Comparison of ENCODE assay signal across 10 cellular contexts in the genomic region with DNA sequence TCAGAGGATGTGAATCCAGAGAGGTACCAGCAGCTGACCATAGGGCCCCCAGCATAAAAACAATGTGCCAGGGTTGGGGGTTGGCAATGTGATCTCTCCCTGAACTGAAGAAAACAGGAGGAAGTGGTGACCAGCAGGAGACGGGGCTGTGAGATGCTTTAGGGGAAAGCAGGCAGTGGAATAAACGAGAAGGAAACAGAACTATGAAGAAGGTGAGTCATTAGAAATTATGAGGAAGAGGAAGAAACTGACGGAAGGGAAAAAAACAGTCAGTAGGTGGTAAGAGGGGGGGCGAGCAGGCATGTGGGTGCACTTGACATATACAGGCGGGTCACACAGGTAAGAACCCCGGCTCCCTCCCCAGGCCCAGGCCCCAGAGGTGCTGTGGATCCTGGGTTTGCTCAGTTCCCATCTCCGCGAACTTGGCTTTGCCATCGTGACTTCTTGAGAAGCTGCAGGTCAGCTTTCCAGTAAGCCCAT. TPM values are rescaled to one million over a fixed set of nuclear protein-coding genes. Genes with fewer than 3 reads are reported as not detected.
A peak's percentile ranks its signal among the peaks of the same experiment; 100 is the strongest.
DNase-seq lines count a peak whose midpoint lies in the region; ATAC-seq and TF ChIP-seq lines count a peak whose summit lies in the region.
"Had no signal": no experiment of that assay in that cellular context is flagged by ENCODE, and none has a peak within 500 bp of the region (broad histone marks: within the 10 kb centered on the region; RNA-seq: fewer than 3 reads in every experiment).

No MANE protein-coding gene starts in this region.

- H3K27ac ChIP-seq in HL-60 (replicated peaks): peak overlapping the region; percentile 93
- H3K27ac ChIP-seq in neuronal stem cell (replicated peaks; ENCODE audit: low read length): no peak overlapping the region

- peak overlapping the region; percentile 50 for H3K27ac Mint-ChIP-seq in activated CD4-positive, alpha-beta T cell treated with anti-CD3 and anti-CD28 coated beads, Interleukin-2, amount 10 ng/mL, durations not matched to agents 24 days and 14 days

- H3K9me3 ChIP-seq in neuronal stem cell (replicated peaks in 1 of 2; ENCODE audit: control insufficient read depth in 2 of 2, insufficient read depth in 1 of 2, low read depth in 1 of 2, low read length in 2 of 2): peaks cover 0 to 2% of the 10 kb centered on the region in 2 donors

- peaks cover 19% of the 10 kb centered on the region for H3K36me3 Mint-ChIP-seq in activated CD4-positive, alpha-beta T cell treated with anti-CD3 and anti-CD28 coated beads, Interleukin-2, amount 10 ng/mL, durations not matched to agents 24 days and 14 days (ENCODE audit: low read depth)

- peak overlapping the region; percentile 4 for H3K4me3 Mint-ChIP-seq in activated CD4-positive, alpha-beta T cell treated with anti-CD3 and anti-CD28 coated beads, Interleukin-2, amount 10 ng/mL, durations not matched to agents 24 days and 14 days

- H3K27me3 ChIP-seq in HL-60 (ENCODE audit: insufficient read depth, poor library complexity, severe bottlenecking): no peaks in the 10 kb centered on the region
- H3K27me3 ChIP-seq in neuronal stem cell (ENCODE audit: control insufficient read depth in 3 of 3, insufficient read depth in 3 of 3, low read depth in 1 of 3, low read length in 3 of 3): peaks cover 0 to 10% (median 0%) of the 10 kb centered on the region in 3 experiments

- no peaks in the 10 kb centered on the region for H3K4me1 ChIP-seq in neuronal stem cell (ENCODE audit: control insufficient read depth in 2 of 2, insufficient read depth in 1 of 2, low read depth in 1 of 2, low read length in 2 of 2)

- no peak overlapping the region for H4K91ac ChIP-seq in neuronal stem cell (ENCODE audit: low read depth, low read length, poor library complexity)

- no peak overlapping the region for H3K4me3 ChIP-seq in HL-60 (replicated peaks; ENCODE audit: insufficient read depth, low read length)
- no peak overlapping the region for H3K4me3 ChIP-seq in lower leg skin (ENCODE audit: low read depth, poor library complexity, severe bottlenecking)
- no peak overlapping the region for H3K4me3 ChIP-seq in neuronal stem cell (ENCODE audit: low read length in 2 of 2)

- no peak overlapping the region for H3K18ac ChIP-seq in neuronal stem cell (ENCODE audit: low read length)

- TF ChIP-seq CTCF in HL-60 (IDR thresholded peaks at IDR 0.05; ENCODE audit: insufficient read depth, low read length) (no peak), lower leg skin (IDR thresholded peaks at IDR 0.05) (no peak), GM20000 (IDR thresholded peaks at IDR 0.05; ENCODE audit: extremely low read depth, missing control alignments) (no peak)

- no peak overlapping the region for H2AK5ac ChIP-seq in neuronal stem cell (ENCODE audit: low read depth, low read length)

- H3K36me3 ChIP-seq in neuronal stem cell (replicated peaks in 1 of 2; ENCODE audit: control insufficient read depth in 2 of 2, insufficient read depth in 2 of 2, low read length in 2 of 2): no peaks in the 10 kb centered on the region

- H2AFZ ChIP-seq in neuronal stem cell (ENCODE audit: low read length): no peak overlapping the region

- 55 to 58% methylated on average over 9 of the region's 9 CpGs for WGBS in lower leg skin, 2 donors
- no CpG with 5 or more reads among the region's 9 CpGs for WGBS in neuronal stem cell (ENCODE audit: extremely low coverage in 2 of 2, insufficient read length in 2 of 2, insufficient replicate concordance in 1 of 2), 2 donors

- no peak overlapping the region for H3K23ac ChIP-seq in neuronal stem cell (ENCODE audit: low read depth, low read length, poor library complexity)

- H3K9ac ChIP-seq in neuronal stem cell (ENCODE audit: low read depth, low read length, poor library complexity): no peak overlapping the region

- no peak overlapping the region for H2BK120ac ChIP-seq in neuronal stem cell (ENCODE audit: low read depth, low read length)

- H2BK15ac ChIP-seq in neuronal stem cell (ENCODE audit: low read length): no peak overlapping the region

- intact Hi-C loops in activated CD4-positive, alpha-beta T cell treated with anti-CD3 and anti-CD28 coated beads, Interleukin-2, amount 10 ng/mL, durations not matched to agents 24 days and 14 days (cut with micrococcal nuclease): loop anchor here (1.0 to 5.0 kb wide), 2 partner anchors 13 to 56 kb away; no protein-coding TSS in a partner anchor
- intact Hi-C loops in Right ventricle myocardium inferior (cut with DNase I) (no loop called here), lower leg skin (cut with DNase I; ENCODE audit: low total_unique reads) (no loop called here)

- no peak overlapping the region for H2BK5ac ChIP-seq in neuronal stem cell (ENCODE audit: low read length)

- DNase-seq in HL-60 (ENCODE audit: low read depth in 1 of 2, low spot score in 1 of 2) (peak; percentile 72 to 78), Right ventricle myocardium inferior (ENCODE audit: missing footprints) (peak; percentile 74), lower leg skin (ENCODE audit: low spot score in 2 of 2) (no peak), GM20000 (ENCODE audit: low spot score) (no peak), neuronal stem cell (ENCODE audit: low spot score) (no peak)
- no peak for DNase-seq in activated CD4-positive, alpha-beta T cell treated with anti-CD3 and anti-CD28 coated beads, Interleukin-2, amount 10 ng/mL, durations not matched to agents 24 days and 14 days
- DNase-seq in stimulated activated CD4-positive, alpha-beta T cell treated with anti-CD3 and anti-CD28 coated beads, Interleukin-12 subunit alpha, Interleukin-12 subunit beta, amount 100 ng/mL, for 48 hours (ENCODE audit: low read depth in 2 of 3, low spot score in 1 of 3): peak in 2 of 3 donors; percentile 27 to 36
- DNase-seq: DMS79, NCI-H2081 had no signal

- peak; percentile 26 for ATAC-seq in Right ventricle myocardium inferior
- no peak for ATAC-seq in HG02642 (IDR thresholded peaks at IDR 0.05; ENCODE audit: poor library complexity, unreplicated experiment)

- peaks cover 2% of the 10 kb centered on the region for H3K27me3 Mint-ChIP-seq in activated CD4-positive, alpha-beta T cell treated with anti-CD3 and anti-CD28 coated beads, Interleukin-2, amount 10 ng/mL, durations not matched to agents 24 days and 14 days

- no peak overlapping the region for H3K14ac ChIP-seq in neuronal stem cell (ENCODE audit: low read length)

- peaks cover 20% of the 10 kb centered on the region for H3K4me1 Mint-ChIP-seq in activated CD4-positive, alpha-beta T cell treated with anti-CD3 and anti-CD28 coated beads, Interleukin-2, amount 10 ng/mL, durations not matched to agents 24 days and 14 days

- H3K4ac ChIP-seq in neuronal stem cell (ENCODE audit: low read length): no peak overlapping the region

- H3K9me3 Mint-ChIP-seq in activated CD4-positive, alpha-beta T cell treated with anti-CD3 and anti-CD28 coated beads, Interleukin-2, amount 10 ng/mL, durations not matched to agents 24 days and 14 days: peaks cover 22% of the 10 kb centered on the region

- no peak overlapping the region for H2BK12ac ChIP-seq in neuronal stem cell (ENCODE audit: low read length)

- no peaks in the 10 kb centered on the region for H3K79me1 ChIP-seq in neuronal stem cell (ENCODE audit: low read depth, low read length)

- no peak overlapping the region for H4K8ac ChIP-seq in neuronal stem cell (ENCODE audit: low read depth, low read length)

- no peak overlapping the region for H3K4me2 ChIP-seq in neuronal stem cell (ENCODE audit: insufficient read depth, low read length, poor library complexity, severe bottlenecking)

- no peak for TF ChIP-seq POLR2A in lower leg skin (IDR thresholded peaks at IDR 0.05)

RNA-seq across cellular contexts. Expression of a gene that starts 42.2 kb away (rescaled TPM):
- total RNA-seq in activated CD4-positive, alpha-beta T cell treated with anti-CD3 and anti-CD28 coated beads, Interleukin-2, amount 10 ng/mL, durations not matched to agents 24 days and 14 days: 25.0 and 27.9 TPM in 2 replicates
- total RNA-seq in Right ventricle myocardium inferior (2.0 TPM), lower leg skin (10 to 100 TPM; 10.2 to 18.0 (median 13.1) TPM)
- polyA plus RNA-seq in neuronal stem cell (2013, experiment 1 of 2): 9.3 TPM
- 10.1 TPM for polyA plus RNA-seq in neuronal stem cell (2013, experiment 2 of 2)

RNA-seq across cellular contexts. Expression of a gene that starts 48.4 kb away (rescaled TPM):
- 4.1 and 6.1 TPM in 2 replicates for total RNA-seq in activated CD4-positive, alpha-beta T cell treated with anti-CD3 and anti-CD28 coated beads, Interleukin-2, amount 10 ng/mL, durations not matched to agents 24 days and 14 days
- not detected for total RNA-seq in Right ventricle myocardium inferior
- total RNA-seq in lower leg skin: 1 to 10 TPM in 1 of 4 donors, under 1 TPM in 2, not detected in 1; 0.76 to 2.2 (median 0.91) TPM
- polyA plus RNA-seq in neuronal stem cell (2013, experiment 1 of 2): 0.28 TPM
- polyA plus RNA-seq in neuronal stem cell (2013, experiment 2 of 2): 0.44 TPM

Comparison
In these comparisons a context has a peak if more than half of its experiments do, and no peak if none do; other contexts are left out.
1. DNase-seq: peak in HL-60 (2 of 2), Right ventricle myocardium inferior (single experiment) and stimulated activated CD4-positive, alpha-beta T cell treated with anti-CD3 and anti-CD28 coated beads, Interleukin-12 subunit alpha, Interleukin-12 subunit beta, amount 100 ng/mL, for 48 hours (2 of 3); none in activated CD4-positive, alpha-beta T cell treated with anti-CD3 and anti-CD28 coated beads, Interleukin-2, amount 10 ng/mL, durations not matched to agents 24 days and 14 days (single experiment), lower leg skin (0 of 2), GM20000 (single experiment) and neuronal stem cell (single experiment).